ENCODE assay signal across 1 cellular context in genomic region chr1:57987507-57987906, GRCh38.
TF ChIP-seq lines count a peak whose summit lies in the region.

No MANE protein-coding gene starts in this region.

TF ChIP-seq in H1, 55 proteins besides CTCF, POLR2A, EP300 and RAD21:
- no peak for TF ChIP-seq USF2 (IDR thresholded peaks at IDR 0.05; ENCODE audit: low read length)
- TF ChIP-seq KDM5A (IDR thresholded peaks at IDR 0.05; ENCODE audit: low read length): no peak
- TF ChIP-seq YY1 (IDR thresholded peaks at IDR 0.05; ENCODE audit: low read depth, low read length): no peak
- TF ChIP-seq SIRT6 (IDR thresholded peaks at IDR 0.05; ENCODE audit: low read length): no peak
TF ChIP-seq in H1: peak in this region for 0.
